Comparison of ENCODE assay signal across 24 cellular contexts in the genomic region with DNA sequence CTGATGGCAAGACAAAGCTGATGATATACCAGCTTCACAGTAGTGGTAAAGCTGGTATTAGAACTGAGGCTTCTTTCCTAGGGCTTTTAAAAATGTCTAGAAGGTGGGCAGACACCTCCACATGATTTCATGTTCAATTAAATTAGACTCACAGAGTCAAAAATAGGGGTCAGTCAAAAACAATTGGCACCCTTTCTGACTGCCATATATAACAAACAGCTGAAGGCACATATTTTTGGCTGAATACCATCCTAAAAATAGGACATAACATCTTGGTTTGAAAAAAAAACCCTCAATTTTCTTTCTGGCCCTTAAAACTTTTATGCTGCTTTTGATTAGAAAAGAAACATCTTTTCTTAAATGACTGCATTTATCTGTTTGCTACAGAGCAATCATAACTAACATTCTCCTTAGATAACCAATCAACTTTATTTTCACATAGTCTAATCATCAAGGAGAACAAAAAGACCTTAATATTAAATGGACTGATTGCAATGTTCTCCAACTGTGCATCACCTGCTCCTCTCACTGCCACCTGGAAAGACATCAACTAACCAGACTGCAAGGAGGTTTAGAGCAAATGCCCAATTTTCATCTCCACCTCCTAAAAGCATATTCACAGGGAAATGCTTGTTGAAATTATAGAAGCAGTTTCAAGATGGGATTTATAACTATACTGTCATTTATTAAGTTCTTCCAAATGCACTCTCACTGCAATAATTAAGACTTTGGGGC. TPM values are rescaled to one million over a fixed set of nuclear protein-coding genes. Genes with fewer than 3 reads are reported as not detected.
DNase-seq lines count a peak whose midpoint lies in the region; ATAC-seq and TF ChIP-seq lines count a peak whose summit lies in the region.
"Had no signal": no experiment of that assay in that cellular context is flagged by ENCODE, and none has a peak within 500 bp of the region (broad histone marks: within the 10 kb centered on the region; RNA-seq: fewer than 3 reads in every experiment).

No MANE protein-coding gene starts in this region.

- TF ChIP-seq CTCF in natural killer cell (IDR thresholded peaks at IDR 0.05): no peak

- intact Hi-C loops in natural killer cell (cut with micrococcal nuclease): no loop called here

- H3K27ac Mint-ChIP-seq in natural killer cell: peak overlapping the region in 1 of 2 donors; percentile 23
- peak overlapping the region in 1 of 2 donors; percentile 20 for H3K27ac Mint-ChIP-seq in natural killer cell treated with Interleukin-12 subunit alpha and Interleukin-12 subunit beta and Interleukin-15 and Interleukin-18, amount 100 ng/mL, for 72 hours
- H3K27ac Mint-ChIP-seq: endodermal cell; progenitor cell of endocrine pancreas; stimulated activated memory B cell treated with anti-CD40 and anti-IgM and Interleukin-4, amounts not matched to agents 10 μg/mL and 1 μg/mL and 100 μg/mL, for 72 hours had no signal

- peaks cover 17 to 18% of the 10 kb centered on the region in 2 donors for H3K4me1 Mint-ChIP-seq in natural killer cell
- H3K4me1 Mint-ChIP-seq in natural killer cell treated with Interleukin-12 subunit alpha and Interleukin-12 subunit beta and Interleukin-15 and Interleukin-18, amount 100 ng/mL, for 72 hours (ENCODE audit: low read depth in 2 of 2): peaks cover 12 to 15% of the 10 kb centered on the region in 2 donors

- H3K9me3 Mint-ChIP-seq in natural killer cell: no peaks in the 10 kb centered on the region
- no peaks in the 10 kb centered on the region for H3K9me3 Mint-ChIP-seq in natural killer cell treated with Interleukin-12 subunit alpha and Interleukin-12 subunit beta and Interleukin-15 and Interleukin-18, amount 100 ng/mL, for 72 hours
- H3K9me3 Mint-ChIP-seq: endodermal cell; stimulated activated memory B cell treated with anti-CD40 and anti-IgM and Interleukin-4, amounts not matched to agents 10 μg/mL and 1 μg/mL and 100 μg/mL, for 72 hours had no signal

- peak overlapping the region; percentile 7 for H3K4me3 Mint-ChIP-seq in natural killer cell
- no peak overlapping the region for H3K4me3 Mint-ChIP-seq in natural killer cell treated with Interleukin-12 subunit alpha and Interleukin-12 subunit beta and Interleukin-15 and Interleukin-18, amount 100 ng/mL, for 72 hours
- H3K4me3 Mint-ChIP-seq: endodermal cell; stimulated activated memory B cell treated with anti-CD40 and anti-IgM and Interleukin-4, amounts not matched to agents 10 μg/mL and 1 μg/mL and 100 μg/mL, for 72 hours had no signal

- ATAC-seq in natural killer cell: no peak
- ATAC-seq in natural killer cell treated with Interleukin-12 subunit alpha and Interleukin-12 subunit beta and Interleukin-15 and Interleukin-18, amount 100 ng/mL, for 72 hours: no peak
- ATAC-seq in GM19035 (IDR thresholded peaks at IDR 0.05; ENCODE audit: unreplicated experiment): no peak
- ATAC-seq: body of pancreas; gastroesophageal sphincter; HCT116; K562; left ventricle myocardium superior; Right ventricle myocardium inferior; stimulated activated memory B cell treated with anti-CD40 and anti-IgM and Interleukin-4, amounts not matched to agents 10 μg/mL and 1 μg/mL and 100 μg/mL, for 72 hours had no signal

- H3K36me3 Mint-ChIP-seq in natural killer cell: peaks cover 6% of the 10 kb centered on the region
- H3K36me3 Mint-ChIP-seq in natural killer cell treated with Interleukin-12 subunit alpha and Interleukin-12 subunit beta and Interleukin-15 and Interleukin-18, amount 100 ng/mL, for 72 hours: peaks cover 5% of the 10 kb centered on the region

- DNase-seq in NCI-H146 (lab: John Stamatoyannopoulos, UW) (peak; percentile 30), NCI-H146 treated with DMSO at 0.1 percent for 48 hours (lab: John Stamatoyannopoulos, UW; ENCODE audit: unreplicated experiment) (no peak), natural killer cell (no peak), cerebellar cortex (ENCODE audit: low spot score) (peak; percentile 92), SIG-M5 treated with dmso at 0.1 percent for 504 hours (lab: John Stamatoyannopoulos, UW; ENCODE audit: unreplicated experiment) (no peak), NCI-H1092 treated with DMSO at 0.1 percent for 48 hours (lab: John Stamatoyannopoulos, UW) (no peak)
- DNase-seq in natural killer cell treated with Interleukin-12 subunit alpha and Interleukin-12 subunit beta and Interleukin-15 and Interleukin-18, amount 100 ng/mL, for 72 hours (ENCODE audit: low spot score): no peak
- DNase-seq: activated CD4-positive, CD25-positive, alpha-beta regulatory T cell treated with anti-CD3 and anti-CD28 coated beads, Interleukin-2, amount 50 U/mL, for 72 hours; body of pancreas; colonic mucosa; endodermal cell; left ventricle myocardium superior; NCI-H1694 treated with DMSO at 0.1 percent for 48 hours; NCI-H2171 treated with DMSO at 0.1 percent for 48 hours; NCI-H526; OCI-M1; stimulated activated CD4-positive, alpha-beta T cell treated with anti-CD3 and anti-CD28 coated beads, Interleukin-1b, Interleukin-23, amount 100 ng/mL, for 48 hours had no signal

- H3K27me3 Mint-ChIP-seq in natural killer cell (ENCODE audit: low read depth in 2 of 2): peaks cover 6 to 12% of the 10 kb centered on the region in 2 donors
- H3K27me3 Mint-ChIP-seq in natural killer cell treated with Interleukin-12 subunit alpha and Interleukin-12 subunit beta and Interleukin-15 and Interleukin-18, amount 100 ng/mL, for 72 hours: peaks cover 7 to 9% of the 10 kb centered on the region in 2 donors
- H3K27me3 Mint-ChIP-seq: progenitor cell of endocrine pancreas; stimulated activated memory B cell treated with anti-CD40 and anti-IgM and Interleukin-4, amounts not matched to agents 10 μg/mL and 1 μg/mL and 100 μg/mL, for 72 hours had no signal

RNA-seq across cellular contexts. Expression of gene SGTB, which starts 3.2 kb away (rescaled TPM):
- 10 to 100 TPM in 2 of 3 donors, 1 to 10 TPM in 1; 6.9 to 12.0 (median 10.0) TPM for total RNA-seq in natural killer cell
- 10 to 100 TPM in 1 of 2 donors, 1 to 10 TPM in 1; 4.1 to 10.1 TPM for total RNA-seq in natural killer cell treated with Interleukin-12 subunit alpha and Interleukin-12 subunit beta and Interleukin-15 and Interleukin-18, amount 100 ng/mL, for 72 hours

RNA-seq across cellular contexts. Expression of gene NLN, which starts 3.3 kb away (rescaled TPM):
- total RNA-seq in natural killer cell: 1 to 10 TPM in 2 of 3 donors, under 1 TPM in 1; 0.86 to 2.0 (median 1.3) TPM
- 10 to 100 TPM in 1 of 2 donors, 1 to 10 TPM in 1; 8.7 to 39.4 TPM for total RNA-seq in natural killer cell treated with Interleukin-12 subunit alpha and Interleukin-12 subunit beta and Interleukin-15 and Interleukin-18, amount 100 ng/mL, for 72 hours

Comparison
In these comparisons a context has a peak if more than half of its experiments do, and no peak if none do; other contexts are left out.
1. DNase-seq: peak in NCI-H146 (single experiment) and cerebellar cortex (single experiment); none in NCI-H146 treated with DMSO at 0.1 percent for 48 hours (single experiment), natural killer cell (single experiment), natural killer cell treated with Interleukin-12 subunit alpha and Interleukin-12 subunit beta and Interleukin-15 and Interleukin-18, amount 100 ng/mL, for 72 hours (single experiment), SIG-M5 treated with dmso at 0.1 percent for 504 hours (single experiment) and NCI-H1092 treated with DMSO at 0.1 percent for 48 hours (single experiment).